In the genomic region with DNA sequence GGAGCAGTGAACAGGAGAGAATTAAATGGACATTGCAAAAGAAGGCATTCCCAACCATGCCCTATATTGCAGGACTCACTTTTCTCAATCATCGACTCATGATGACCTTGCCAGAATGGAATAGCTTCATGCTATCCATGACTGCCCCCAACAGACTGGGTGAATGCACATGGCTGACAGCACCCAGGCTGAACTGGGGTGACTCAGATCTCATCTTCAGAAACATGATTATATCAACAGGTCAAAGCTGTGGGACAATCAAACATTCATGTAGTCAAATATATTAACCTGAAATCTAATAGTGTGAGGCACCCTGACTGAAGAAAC, we compare ENCODE assay signal across 14 cellular contexts. TPM values are rescaled to one million over a fixed set of nuclear protein-coding genes. Genes with fewer than 3 reads are reported as not detected.
DNase-seq lines count a peak whose midpoint lies in the region; ATAC-seq, FAIRE-seq and TF ChIP-seq lines count a peak whose summit lies in the region.
"Had no signal": no experiment of that assay in that cellular context is flagged by ENCODE, and none has a peak within 500 bp of the region (broad histone marks: within the 10 kb centered on the region; RNA-seq: fewer than 3 reads in every experiment).

No MANE protein-coding gene starts in this region.

- no peaks in the 10 kb centered on the region for H4K20me1 ChIP-seq in HepG2 (ENCODE audit: insufficient read depth, low read length)

- no peaks in the 10 kb centered on the region for H3K9me3 Mint-ChIP-seq in stimulated activated naive B cell treated with anti-CD40 and anti-IgM and Interleukin-4, amounts not matched to agents 10 μg/mL and 1 μg/mL and 100 μg/mL, for 72 hours

- no TSS peak for BruUV-seq in HepG2 (replicated peaks; lab: Mats Ljungman, UMichigan)

- H3K27me3 Mint-ChIP-seq in stimulated activated naive B cell treated with anti-CD40 and anti-IgM and Interleukin-4, amounts not matched to agents 10 μg/mL and 1 μg/mL and 100 μg/mL, for 72 hours: no peaks in the 10 kb centered on the region

- no peak overlapping the region for H2BK15ac ChIP-seq in mesenchymal stem cell (ENCODE audit: low read depth, poor library complexity, severe bottlenecking)

- H3K9ac ChIP-seq in HepG2 (ENCODE audit: insufficient read depth, low read depth, low read length) (no peak overlapping the region), mesenchymal stem cell (ENCODE audit: low read length) (no peak overlapping the region)

- H2BK120ac ChIP-seq in mesenchymal stem cell (ENCODE audit: low read depth, low read length): no peak overlapping the region

- no peak overlapping the region for H2BK5ac ChIP-seq in mesenchymal stem cell (ENCODE audit: low read depth, low read length, poor library complexity, severe bottlenecking)

- no peaks in the 10 kb centered on the region for H3K36me3 Mint-ChIP-seq in stimulated activated naive B cell treated with anti-CD40 and anti-IgM and Interleukin-4, amounts not matched to agents 10 μg/mL and 1 μg/mL and 100 μg/mL, for 72 hours

- H3K4me2 ChIP-seq in HepG2 (ENCODE audit: low read depth, low read length) (no peak overlapping the region), mesenchymal stem cell (ENCODE audit: low read length, poor library complexity, severe bottlenecking) (no peak overlapping the region)

- H3K4me3 Mint-ChIP-seq in stimulated activated naive B cell treated with anti-CD40 and anti-IgM and Interleukin-4, amounts not matched to agents 10 μg/mL and 1 μg/mL and 100 μg/mL, for 72 hours: no peak overlapping the region

- H3K4ac ChIP-seq in mesenchymal stem cell (ENCODE audit: low read depth in 1 of 2, low read length in 2 of 2): no peak overlapping the region

- ATAC-seq in HepG2: peak; percentile 43; the same call in 1 of the 3 replicates
- ATAC-seq in right lobe of liver: no peak
- ATAC-seq in HG03060 (IDR thresholded peaks at IDR 0.05; ENCODE audit: low read depth, unreplicated experiment): peak; percentile 37
- ATAC-seq in stimulated activated naive B cell treated with anti-CD40 and anti-IgM and Interleukin-4, amounts not matched to agents 10 μg/mL and 1 μg/mL and 100 μg/mL, for 72 hours (replicated peaks): peak; percentile 87 to 88

- H2BK12ac ChIP-seq in mesenchymal stem cell (ENCODE audit: low read length in 2 of 2): no peak overlapping the region

- CTCF ChIA-PET in HepG2 (lab: Yijun Ruan, JAX; ENCODE audit: low intra/inter-chr PET ratio, low total read pairs): no interaction called here

- H3K36me3 ChIP-seq in HepG2 (replicated peaks in 1 of 2; ENCODE audit: control insufficient read depth in 1 of 2, insufficient read depth in 2 of 2, low read length in 2 of 2) (no peaks in the 10 kb centered on the region), right lobe of liver (no peaks in the 10 kb centered on the region), adrenal gland (replicated peaks in 1 of 2) (no peaks in the 10 kb centered on the region), mesenchymal stem cell (ENCODE audit: control insufficient read depth in 1 of 2, insufficient read depth in 2 of 2, low read depth in 1 of 2, low read length in 2 of 2) (no peaks in the 10 kb centered on the region)
- H3K36me3 ChIP-seq: brain microvascular endothelial cell, esophagus muscularis mucosa had no signal

- no peaks in the 10 kb centered on the region for H3K79me1 ChIP-seq in mesenchymal stem cell (replicated peaks; ENCODE audit: low read length, poor library complexity, severe bottlenecking)

- no peak overlapping the region for H4K8ac ChIP-seq in mesenchymal stem cell (ENCODE audit: low read length)

- POLR2A ChIA-PET in HepG2 (lab: Yijun Ruan, JAX): no interaction called here

- intact Hi-C loops in HepG2 (cut with micrococcal nuclease; ENCODE audit: unreplicated experiment) (no loop called here), right lobe of liver (cut with DNase I) (no loop called here), adrenal gland (cut with DNase I) (no loop called here)

- FAIRE-seq in HepG2 (lab: Jason Lieb, UNC): no peak
- FAIRE-seq: keratinocyte had no signal

- WGBS in HepG2 (ENCODE audit: low lambda C conversion rate): 43% methylated on average over 1 of the region's 1 CpG
- no CpG with 5 or more reads among the region's 1 CpG for WGBS in right lobe of liver (ENCODE audit: insufficient coverage, low coverage, low lambda C conversion rate, missing lambda C conversion rate)
- WGBS in adrenal gland, 4 donors: 69 to 100% (median 83%) methylated on average over 1 of the region's 1 CpG
- 90% methylated on average over 1 of the region's 1 CpG for WGBS in mesenchymal stem cell

- TF ChIP-seq EP300 in HepG2 (IDR thresholded peaks at IDR 0.05; ENCODE audit: low read depth in 2 of 2, low read length in 2 of 2): no peak
- no peak for TF ChIP-seq EP300 in HepG2 (CRISPR knock-in tag; IDR thresholded peaks at IDR 0.05; ENCODE audit: borderline replicate concordance)

- no peaks in the 10 kb centered on the region for H3K79me2 ChIP-seq in HepG2 (ENCODE audit: insufficient read depth, low read length)

- H3K27me3 ChIP-seq in HepG2 (ENCODE audit: control insufficient read depth in 1 of 2, insufficient read depth in 2 of 2, low read length in 2 of 2) (no peaks in the 10 kb centered on the region), right lobe of liver (no peaks in the 10 kb centered on the region), adrenal gland (no peaks in the 10 kb centered on the region), mesenchymal stem cell (ENCODE audit: control insufficient read depth in 1 of 2, insufficient read depth in 1 of 2, low read length in 2 of 2) (no peaks in the 10 kb centered on the region)
- H3K27me3 ChIP-seq: brain microvascular endothelial cell, esophagus muscularis mucosa had no signal

- H3K4me3 ChIP-seq in HepG2 (replicated peaks in 1 of 3; ENCODE audit: insufficient read depth in 1 of 3, low read depth in 2 of 3, low read length in 3 of 3) (no peak overlapping the region), right lobe of liver (no peak overlapping the region), adrenal gland (no peak overlapping the region), mesenchymal stem cell (ENCODE audit: insufficient read depth in 1 of 2, low read depth in 1 of 2, low read length in 2 of 2) (no peak overlapping the region)
- H3K4me3 ChIP-seq: esophagus muscularis mucosa had no signal

- H3K9me3 ChIP-seq in HepG2 (ENCODE audit: low read length) (no peaks in the 10 kb centered on the region), right lobe of liver (no peaks in the 10 kb centered on the region), adrenal gland (replicated peaks in 1 of 3) (no peaks in the 10 kb centered on the region), mesenchymal stem cell (ENCODE audit: control insufficient read depth, low read length) (no peaks in the 10 kb centered on the region)
- H3K9me3 ChIP-seq: esophagus muscularis mucosa had no signal

- no peak overlapping the region for H3K27ac Mint-ChIP-seq in stimulated activated naive B cell treated with anti-CD40 and anti-IgM and Interleukin-4, amounts not matched to agents 10 μg/mL and 1 μg/mL and 100 μg/mL, for 72 hours

- TF ChIP-seq POLR2A in HepG2 (IDR thresholded peaks at IDR 0.05; ENCODE audit: insufficient read depth in 1 of 2, low read depth in 2 of 2, low read length in 2 of 2) (no peak), right lobe of liver (IDR thresholded peaks at IDR 0.05) (no peak), adrenal gland (IDR thresholded peaks at IDR 0.05) (no peak)

- H2AK5ac ChIP-seq in mesenchymal stem cell (ENCODE audit: low read length, severe bottlenecking): no peak overlapping the region

- H3K18ac ChIP-seq in mesenchymal stem cell (ENCODE audit: low read depth in 1 of 2, low read length in 2 of 2): no peak overlapping the region

- H4K91ac ChIP-seq in mesenchymal stem cell (ENCODE audit: low read length): no peak overlapping the region

- H2AFZ ChIP-seq in HepG2 (ENCODE audit: low read length) (no peak overlapping the region), mesenchymal stem cell (ENCODE audit: low read depth, low read length) (no peak overlapping the region)

- TF ChIP-seq CTCF in HepG2 (CRISPR knock-in tag; IDR thresholded peaks at IDR 0.05): no peak
- no peak for TF ChIP-seq CTCF in right lobe of liver (IDR thresholded peaks at IDR 0.05)
- no peak for TF ChIP-seq CTCF in adrenal gland (IDR thresholded peaks at IDR 0.05)

- H3K4me1 Mint-ChIP-seq in stimulated activated naive B cell treated with anti-CD40 and anti-IgM and Interleukin-4, amounts not matched to agents 10 μg/mL and 1 μg/mL and 100 μg/mL, for 72 hours: peaks cover 7 to 10% of the 10 kb centered on the region in 2 donors

- in situ Hi-C loops in HepG2 (cut with HindIII; ENCODE audit: extremely low pct_ligation_motif_present, low pct_unique_long_range_greater_than_20kb): no loop called here

- no peak overlapping the region for H3K23ac ChIP-seq in mesenchymal stem cell (ENCODE audit: low read length in 2 of 2)

- no peaks in the 10 kb centered on the region for H3K4me1 ChIP-seq in HepG2 (ENCODE audit: insufficient read depth, low read length)
- no peaks in the 10 kb centered on the region for H3K4me1 ChIP-seq in right lobe of liver
- H3K4me1 ChIP-seq in adrenal gland (replicated peaks in 1 of 2): no peaks in the 10 kb centered on the region
- H3K4me1 ChIP-seq in mesenchymal stem cell (ENCODE audit: control insufficient read depth, insufficient read depth, low read depth, low read length): no peaks in the 10 kb centered on the region
- H3K4me1 ChIP-seq: esophagus muscularis mucosa had no signal

- DNase-seq in HepG2 (ENCODE audit: low spot score) (no peak), right lobe of liver (no peak), RPMI7951 (ENCODE audit: low read depth) (peak; percentile 10), SHP77 treated with DMSO at 0.1 percent for 48 hours (lab: John Stamatoyannopoulos, UW) (no peak), adrenal gland (no peak), mesenchymal stem cell (no peak)
- peak; percentile 14 for DNase-seq in stimulated activated naive B cell treated with anti-CD40 and anti-IgM and Interleukin-4, amounts not matched to agents 10 μg/mL and 1 μg/mL and 100 μg/mL, for 72 hours
- DNase-seq: 8988T, activated T-cell treated with anti-CD3 and anti-CD28 coated beads for 4 hours, brain microvascular endothelial cell, DMS79 treated with DMSO at 0.1 percent for 48 hours had no signal

- H3K27ac ChIP-seq in HepG2 (ENCODE audit: extremely low read length, insufficient read depth, low read length) (no peak overlapping the region), right lobe of liver (no peak overlapping the region), adrenal gland (no peak overlapping the region), mesenchymal stem cell (ENCODE audit: low read length, poor library complexity, severe bottlenecking) (no peak overlapping the region)
- H3K27ac ChIP-seq: brain microvascular endothelial cell, esophagus muscularis mucosa had no signal

- H3K14ac ChIP-seq in mesenchymal stem cell (ENCODE audit: low read length in 2 of 2): no peak overlapping the region

- TF ChIP-seq RAD21 in HepG2 (CRISPR knock-in tag; IDR thresholded peaks at IDR 0.05): no peak

RNA-seq across cellular contexts. Expression of a gene that starts 34.7 kb away (rescaled TPM):
- total RNA-seq in HepG2 (2016; rRNA removed; fragmentation: Illumina TruSeq; extraction: Trizol): 38.8 and 63.5 TPM in 2 replicates
- 1.1 and 2.4 TPM in 2 replicates for total RNA-seq in HepG2 (2016; cell fraction: cytosol; rRNA removed; fragmentation: Illumina TruSeq; extraction: Trizol; ENCODE audit: low read depth)
- 40.3 and 58.9 TPM in 2 replicates for total RNA-seq in HepG2 (2016; cell fraction: insoluble cytoplasmic fraction; rRNA removed; fragmentation: Illumina TruSeq; extraction: Trizol)
- total RNA-seq in HepG2 (2016; cell fraction: membrane; rRNA removed; fragmentation: Illumina TruSeq; extraction: Trizol): 5.6 and 8.3 TPM in 2 replicates
- 35.4 TPM in 2 replicates for total RNA-seq in HepG2 (2016; cell fraction: nucleus; rRNA removed; fragmentation: Illumina TruSeq; extraction: Trizol)
- polyA plus RNA-seq in HepG2 (2011; rRNA removed): 11.8 and 14.6 TPM in 2 replicates
- polyA plus RNA-seq in HepG2 (2011; cell fraction: cytosol; rRNA removed): 5.4 and 7.9 TPM in 2 replicates
- polyA plus RNA-seq in HepG2 (2011; cell fraction: nucleus; rRNA removed): 13.5 and 15.5 TPM in 2 replicates
- polyA plus RNA-seq in HepG2 (2012): 9.6 and 15.3 TPM in 2 replicates
- polyA plus RNA-seq in HepG2 (2016; cell fraction: cytosol; fragmentation: Illumina TruSeq; extraction: Trizol; ENCODE audit: low read depth): 0.28 and 0.40 TPM in 2 replicates
- 20.4 and 22.1 TPM in 2 replicates for polyA plus RNA-seq in HepG2 (2016; cell fraction: insoluble cytoplasmic fraction; fragmentation: Illumina TruSeq; extraction: Trizol; ENCODE audit: low read depth)
- 2.0 and 2.5 TPM in 2 replicates for polyA plus RNA-seq in HepG2 (2016; cell fraction: membrane; fragmentation: Illumina TruSeq; extraction: Trizol; ENCODE audit: low read depth)
- polyA plus RNA-seq in HepG2 (2016; cell fraction: nucleus; fragmentation: Illumina TruSeq; extraction: Trizol; ENCODE audit: insufficient read depth, low read depth): 33.9 and 37.6 TPM in 2 replicates
- polyA minus RNA-seq in HepG2 (2011; rRNA and poly(A)+ RNA removed; ENCODE audit: low replicate concordance): 25.7 and 34.6 TPM in 2 replicates
- polyA minus RNA-seq in HepG2 (2011; cell fraction: cytosol; rRNA and poly(A)+ RNA removed): 17.3 and 18.2 TPM in 2 replicates
- 30.4 and 37.5 TPM in 2 replicates for polyA minus RNA-seq in HepG2 (2011; cell fraction: nucleus; rRNA and poly(A)+ RNA removed)
- total RNA-seq in right lobe of liver: 10 to 100 TPM in 4 of 6 experiments, 1 to 10 TPM in 2; 7.3 to 14.7 (median 11.2) TPM
- 14.4 and 17.9 TPM in 2 replicates for total RNA-seq in RPMI7951 (2014; rRNA removed; shearing (Covaris generic))
- total RNA-seq in adrenal gland: 10 to 100 TPM; 11.2 to 24.5 (median 19.5) TPM
- polyA plus RNA-seq in adrenal gland: 10 to 100 TPM in 1 of 3 donors, 1 to 10 TPM in 2; 5.1 to 16.4 (median 7.8) TPM
- 8.2 TPM for polyA plus RNA-seq in mesenchymal stem cell (2013, experiment 1 of 2)
- polyA plus RNA-seq in mesenchymal stem cell (2013, experiment 2 of 2): 10.0 TPM

Comparison
In these comparisons a context has a peak if more than half of its experiments do, and no peak if none do; other contexts are left out.
1. ATAC-seq: peak in HepG2 (single experiment), HG03060 (single experiment) and stimulated activated naive B cell treated with anti-CD40 and anti-IgM and Interleukin-4, amounts not matched to agents 10 μg/mL and 1 μg/mL and 100 μg/mL, for 72 hours (2 of 2); none in right lobe of liver (0 of 4).
2. DNase-seq: peak in RPMI7951 (single experiment) and stimulated activated naive B cell treated with anti-CD40 and anti-IgM and Interleukin-4, amounts not matched to agents 10 μg/mL and 1 μg/mL and 100 μg/mL, for 72 hours (single experiment); none in HepG2 (single experiment), right lobe of liver (0 of 3), SHP77 treated with DMSO at 0.1 percent for 48 hours (single experiment), adrenal gland (0 of 7) and mesenchymal stem cell (single experiment).